1 cellular context compared by ENCODE assay signal in the genomic region with DNA sequence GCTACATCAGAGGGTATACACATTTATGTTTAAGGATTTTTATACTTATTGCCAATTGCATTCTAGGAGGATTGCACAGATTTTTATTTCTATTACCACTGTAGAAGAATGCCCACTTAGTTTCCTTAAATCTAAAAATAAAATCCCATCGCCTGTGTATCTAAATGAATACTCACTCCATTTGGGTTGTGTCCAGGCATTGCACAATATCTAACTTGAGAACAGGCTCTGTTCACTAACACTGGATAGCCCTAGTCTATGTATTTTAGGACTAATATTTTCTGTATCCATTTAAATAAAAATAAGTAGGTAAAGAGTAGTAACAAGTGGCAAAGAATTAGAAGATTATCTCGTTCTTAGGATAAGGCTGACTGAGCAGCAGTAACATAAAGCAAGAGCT.
TF ChIP-seq lines count a peak whose summit lies in the region.

No MANE protein-coding gene starts in this region.

TF ChIP-seq in endothelial cell of umbilical vein, 7 proteins besides CTCF, POLR2A, EP300 and RAD21:
- no peak for TF ChIP-seq GATA2 (IDR thresholded peaks at IDR 0.05; ENCODE audit: insufficient read depth, insufficient read length, low read depth, low read length)
- TF ChIP-seq FOS (IDR thresholded peaks at IDR 0.05; ENCODE audit: borderline replicate concordance, insufficient read depth, low read length): no peak
- TF ChIP-seq MYC (IDR thresholded peaks at IDR 0.05; ENCODE audit: low read depth, low read length): no peak
- TF ChIP-seq, protein P1, sequence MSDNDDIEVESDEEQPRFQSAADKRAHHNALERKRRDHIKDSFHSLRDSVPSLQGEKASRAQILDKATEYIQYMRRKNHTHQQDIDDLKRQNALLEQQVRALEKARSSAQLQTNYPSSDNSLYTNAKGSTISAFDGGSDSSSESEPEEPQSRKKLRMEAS (IDR thresholded peaks at IDR 0.05; ENCODE audit: insufficient read depth, insufficient read length): no peak
- no peak for TF ChIP-seq EZH2 (IDR thresholded peaks at IDR 0.05; ENCODE audit: borderline replicate concordance, low read depth, low read length, severe bottlenecking)
- TF ChIP-seq POLR2AphosphoS5 (IDR thresholded peaks at IDR 0.05; ENCODE audit: insufficient read depth, low read depth, low read length): no peak
- TF ChIP-seq JUN (IDR thresholded peaks at IDR 0.05; ENCODE audit: borderline replicate concordance, insufficient read depth, insufficient read length, low read depth): no peak
